Comparison of ENCODE assay signal across 8 cellular contexts in genomic region chr2:42494434-42495233, GRCh38. TPM values are rescaled to one million over a fixed set of nuclear protein-coding genes. Genes with fewer than 3 reads are reported as not detected.
DNase-seq lines count a peak whose midpoint lies in the region; ATAC-seq, FAIRE-seq and TF ChIP-seq lines count a peak whose summit lies in the region.

No MANE protein-coding gene starts in this region.

- H3K27ac ChIP-seq in K562 (ENCODE audit: extremely low read depth, low read depth, low read length), result no peak overlapping the region
- H3K27ac ChIP-seq in iPS DF 6.9 (ENCODE audit: low read length), result no peak overlapping the region

- no peaks in the 10 kb centered on the region for H3K9me1 ChIP-seq in K562 (ENCODE audit: control insufficient read depth, insufficient read depth, low read length)

- peak; percentile 89 for FAIRE-seq in GM12892 (lab: Jason Lieb, UNC)
- peak; percentile 95 for FAIRE-seq in K562 (lab: Jason Lieb, UNC)

- in situ Hi-C loops in K562 (cut with MboI), result no loop called here

- H3K27me3 ChIP-seq in K562 (ENCODE audit: control insufficient read depth in 2 of 2, insufficient read depth in 2 of 2, low read length in 2 of 2), result peaks cover 11 to 19% of the 10 kb centered on the region in 2 experiments; a peak in 4 of 5 replicates
- H3K27me3 ChIP-seq in iPS DF 6.9 (ENCODE audit: control insufficient read depth, insufficient read depth, low read length), result no peaks in the 10 kb centered on the region; the same call in 1 of the 2 replicates

- DNase-seq in GM12892 (ENCODE audit: insufficient read length) (peak; percentile 49), NCI-H187 treated with DMSO at 0.1 percent for 48 hours (lab: John Stamatoyannopoulos, UW) (peak; percentile 88), T1000 (lab: John Stamatoyannopoulos, UW) (peak; percentile 62), K562 (ENCODE audit: extremely low read depth in 1 of 4, low spot score in 3 of 4) (peak; percentile 62 to 77 (median 69)), iPS DF 6.9 (ENCODE audit: low read depth, low spot score) (peak; percentile 94), skeletal muscle cell (ENCODE audit: low read depth) (peak; percentile 25), middle frontal gyrus (ENCODE audit: extremely low spot score, low spot score) (no peak)

- H3K9ac ChIP-seq in K562 (ENCODE audit: insufficient read depth in 1 of 2, low read depth in 2 of 2, low read length in 2 of 2), result peak overlapping the region in 1 of 2 experiments; percentile 81; a peak in 3 of 4 replicates

- peaks cover 0 to 17% of the 10 kb centered on the region in 2 experiments; a peak in 2 of 5 replicates for H3K4me1 ChIP-seq in K562 (replicated peaks in 1 of 2; ENCODE audit: control insufficient read depth in 2 of 2, insufficient read depth in 2 of 2, low read length in 2 of 2)
- no peaks in the 10 kb centered on the region; the same call in 1 of the 2 replicates for H3K4me1 ChIP-seq in iPS DF 6.9 (ENCODE audit: control insufficient read depth, insufficient read depth, low read length)

- no TSS peak for BruUV-seq in K562 (replicated peaks; lab: Mats Ljungman, UMichigan)

- POLR2A ChIA-PET in K562 (lab: Yijun Ruan, JAX), result no interaction called here

- ATAC-seq in HG02943 (IDR thresholded peaks at IDR 0.05; ENCODE audit: low read depth, unreplicated experiment), result peak; percentile 54
- peak; percentile 91 for ATAC-seq in K562

- no peaks in the 10 kb centered on the region for H4K20me1 ChIP-seq in K562 (replicated peaks; ENCODE audit: control insufficient read depth, insufficient read depth, low read length)

- intact Hi-C loops in K562 (cut with micrococcal nuclease), result loop anchor here (1.0 to 2.0 kb wide), 2 partner anchors 169 to 276 kb away; no protein-coding TSS in a partner anchor

- peak overlapping the region; percentile 36 for H3K4me2 ChIP-seq in K562 (ENCODE audit: insufficient read depth, low read length)

- peak overlapping the region; percentile 21 for H2AFZ ChIP-seq in K562 (ENCODE audit: low read depth, low read length)

- CTCF ChIA-PET in K562 (lab: Yijun Ruan, JAX; ENCODE audit: low intra/inter-chr PET ratio), result interaction anchor here (1.1 to 2.0 kb wide), 3 partner anchors 169 to 364 kb away, joined by 3 to 9 read pairs (median 6); no protein-coding TSS in a partner anchor

- TF ChIP-seq CTCF in K562 (IDR thresholded peaks at IDR 0.05 in 2 of 3, conservative IDR thresholded peaks at IDR 0.05 in 1 of 3; ENCODE audit: insufficient read depth in 2 of 3, low read depth in 1 of 3, low read length in 3 of 3), result peak; percentile 79 to 89 (median 89)

- peak; percentile 66 to 71 for TF ChIP-seq RAD21 in K562 (CRISPR knock-in tag; conservative IDR thresholded peaks at IDR 0.05 in 1 of 2, IDR thresholded peaks at IDR 0.05 in 1 of 2)

- no peak for TF ChIP-seq POLR2A in GM12892 (IDR thresholded peaks at IDR 0.05; ENCODE audit: low read depth, low read length)
- no peak for TF ChIP-seq POLR2A in K562 (conservative IDR thresholded peaks at IDR 0.05)

- H3K9me3 ChIP-seq in K562 (replicated peaks; ENCODE audit: control insufficient read depth, insufficient read depth, low read depth, low read length) (no peaks in the 10 kb centered on the region), iPS DF 6.9 (ENCODE audit: control insufficient read depth, insufficient read depth, low read length) (no peaks in the 10 kb centered on the region)

- no peaks in the 10 kb centered on the region for H3K79me2 ChIP-seq in K562 (ENCODE audit: control insufficient read depth, insufficient read depth, low read length)

- H3K36me3 ChIP-seq in K562 (ENCODE audit: control insufficient read depth, insufficient read depth, low read length) (no peaks in the 10 kb centered on the region), iPS DF 6.9 (ENCODE audit: control insufficient read depth, insufficient read depth, low read length) (no peaks in the 10 kb centered on the region)

- no peak for TF ChIP-seq EP300 in K562 (IDR thresholded peaks at IDR 0.05; ENCODE audit: low read length)

- H3K4me3 ChIP-seq in K562, result peak overlapping the region; percentile 36
- peak overlapping the region; percentile 71; the same call in 1 of the 2 replicates for H3K4me3 ChIP-seq in iPS DF 6.9 (ENCODE audit: low read length)
- H3K4me3 ChIP-seq in skeletal muscle cell (ENCODE audit: low read depth, low read length), result peak overlapping the region; percentile 49

- whole genome bisulfite sequencing in K562 (ENCODE audit: insufficient coverage, low coverage, missing lambda C conversion rate), result 3% methylated on average over 41 of the region's 59 CpGs
- WGBS in iPS DF 6.9 (ENCODE audit: insufficient coverage, insufficient read length), result no CpG with 5 or more reads among the region's 59 CpGs

TF ChIP-seq in K562, 482 proteins besides CTCF, POLR2A, EP300 and RAD21 (continues in another document):
- TF ChIP-seq PURB (CRISPR knock-in tag; IDR thresholded peaks at IDR 0.05; ENCODE audit: low read depth), result no peak
- no peak for TF ChIP-seq KDM4B (IDR thresholded peaks at IDR 0.05; ENCODE audit: borderline replicate concordance in 2 of 2, low read depth in 1 of 2)
- TF ChIP-seq PPARD (CRISPR knock-in tag; IDR thresholded peaks at IDR 0.05), result no peak
- TF ChIP-seq EWSR1 (IDR thresholded peaks at IDR 0.05; ENCODE audit: borderline replicate concordance, low read depth, partially characterized antibody), result no peak
- no peak for TF ChIP-seq NFATC3 (IDR thresholded peaks at IDR 0.05)
- TF ChIP-seq NCOA4 (IDR thresholded peaks at IDR 0.05; ENCODE audit: partially characterized antibody), result no peak
- no peak for TF ChIP-seq BCOR (IDR thresholded peaks at IDR 0.05)
- TF ChIP-seq RBM22 (IDR thresholded peaks at IDR 0.05; ENCODE audit: low read depth, low read length, poor library complexity, severe bottlenecking), result no peak
- TF ChIP-seq MAX (CRISPR knock-in tag; IDR thresholded peaks at IDR 0.05), result peak; percentile 92
- peak; percentile 40; the same call in 1 of the 2 replicates for TF ChIP-seq TFAP4 (CRISPR knock-in tag; IDR thresholded peaks at IDR 0.05; ENCODE audit: borderline replicate concordance)
- no peak for TF ChIP-seq ZFX (CRISPR knock-in tag; IDR thresholded peaks at IDR 0.05)
- TF ChIP-seq TCF15 (CRISPR knock-in tag; IDR thresholded peaks at IDR 0.05), result no peak
- TF ChIP-seq TSHZ1 (CRISPR knock-in tag; IDR thresholded peaks at IDR 0.05), result no peak

RNA-seq across cellular contexts. Expression of gene KCNG3, which starts 0.9 kb away (rescaled TPM):
- polyA plus RNA-seq in GM12892 (2012; ENCODE audit: missing spikeins), result 0.06 TPM
- total RNA-seq in K562 (2011; cell fraction: chromatin; rRNA removed; ENCODE audit: low replicate concordance), result not detected in 2 replicates
- not detected in 2 replicates for total RNA-seq in K562 (2011; cell fraction: nucleolus; rRNA removed)
- total RNA-seq in K562 (2011; cell fraction: nucleoplasm; rRNA removed), result not detected in 2 replicates
- total RNA-seq in K562 (2014; rRNA removed) (not detected in 2 replicates), K562 (2014; rRNA removed; fragmentation: Illumina TruSeq; extraction: Trizol) (not detected in 2 replicates), K562 (2015; rRNA removed; fragmentation: Illumina TruSeq; extraction: Trizol) (not detected in 2 replicates), K562 (2021) (not detected in 2 replicates)
- polyA plus RNA-seq in K562 (2011; rRNA removed) (not detected in 2 replicates), K562 (2014; fragmentation: Illumina TruSeq; extraction: Trizol) (not detected in 2 replicates), K562 (2014; fragmentation: Nextera tagmentation; extraction: Ambion mirVana) (not detected), K562 (2014; rRNA removed) (not detected in 2 replicates)
- polyA plus RNA-seq in K562 (2011; cell fraction: cytosol; rRNA removed), result not detected in 2 replicates
- not detected in 2 replicates for polyA plus RNA-seq in K562 (2011; cell fraction: nucleus; rRNA removed)
- not detected in 2 replicates for polyA plus RNA-seq in K562 (2012)
- 0.04 TPM in 1 of 2 replicates, not detected in the other for polyA minus RNA-seq in K562 (2011; rRNA and poly(A)+ RNA removed)
- polyA minus RNA-seq in K562 (2011; cell fraction: cytosol; rRNA and poly(A)+ RNA removed), result not detected in 2 replicates
- not detected in 2 replicates for polyA minus RNA-seq in K562 (2011; cell fraction: nucleus; rRNA and poly(A)+ RNA removed)
